ENCODE assay signal across 8 cellular contexts in the genomic region with DNA sequence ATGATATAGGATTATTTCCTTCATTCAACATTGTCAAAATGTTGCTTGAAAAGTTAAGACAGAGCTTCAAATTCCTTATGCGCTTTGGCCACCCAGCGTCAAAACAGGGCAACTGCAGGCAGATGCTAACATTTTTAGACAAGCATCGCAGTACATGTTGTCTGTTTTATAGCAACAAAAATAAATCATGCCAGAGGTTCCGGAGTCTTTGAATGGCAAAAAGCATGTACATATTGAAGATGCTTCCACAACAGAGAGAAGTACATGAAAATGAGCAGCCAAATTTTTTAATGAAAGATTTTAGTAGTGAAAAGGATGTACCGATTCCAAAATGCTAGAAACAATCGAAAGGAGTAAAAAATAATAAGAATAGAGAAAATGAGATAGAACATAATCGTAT. TPM values are rescaled to one million over a fixed set of nuclear protein-coding genes. Genes with fewer than 3 reads are reported as not detected.
DNase-seq lines count a peak whose midpoint lies in the region; ATAC-seq, FAIRE-seq and TF ChIP-seq lines count a peak whose summit lies in the region.

No MANE protein-coding gene starts in this region.

- intact Hi-C loops in gastrocnemius medialis (cut with DNase I; ENCODE audit: low total_unique reads): no loop called here

- no peak for TF ChIP-seq POLR2A in H54 (IDR thresholded peaks at IDR 0.05; ENCODE audit: low read depth, low read length)
- no peak for TF ChIP-seq POLR2A in gastrocnemius medialis (IDR thresholded peaks at IDR 0.05)

- H3K4me3 ChIP-seq in foreskin fibroblast (ENCODE audit: low read depth in 1 of 2, low read length in 2 of 2) (no peak overlapping the region), gastrocnemius medialis (no peak overlapping the region)

- DNase-seq in SIG-M5 treated with dmso at 0.1 percent for 504 hours (lab: John Stamatoyannopoulos, UW; ENCODE audit: unreplicated experiment) (peak; percentile 35), SIG-M5 (lab: John Stamatoyannopoulos, UW) (no peak), H54 (ENCODE audit: insufficient read length, low spot score) (no peak), MV-4-11 (lab: John Stamatoyannopoulos, UW) (peak; percentile 50), activated T-cell treated with anti-CD3 and anti-CD28 coated beads for 24 hours (ENCODE audit: low read depth) (peak; percentile 20), foreskin fibroblast (peak; percentile 33 to 78), gastrocnemius medialis (peak in 1 of 2 donors; percentile 19)

- FAIRE-seq in H54 (lab: Jason Lieb, UNC): peak; percentile 80

- no peaks in the 10 kb centered on the region for H3K9me3 ChIP-seq in gastrocnemius medialis

- no peaks in the 10 kb centered on the region for H3K4me1 ChIP-seq in gastrocnemius medialis

- no peaks in the 10 kb centered on the region for H3K36me3 ChIP-seq in gastrocnemius medialis

- no peaks in the 10 kb centered on the region for H3K27me3 ChIP-seq in gastrocnemius medialis

- no peak overlapping the region for H3K27ac ChIP-seq in gastrocnemius medialis

- ATAC-seq in gastrocnemius medialis (no peak), HG03139 (IDR thresholded peaks at IDR 0.05; ENCODE audit: unreplicated experiment) (no peak)

- TF ChIP-seq CTCF in foreskin fibroblast (IDR thresholded peaks at IDR 0.05; ENCODE audit: low read depth, low read length) (peak; percentile 88), gastrocnemius medialis (IDR thresholded peaks at IDR 0.05 in 4 of 5, conservative IDR thresholded peaks at IDR 0.05 in 1 of 5) (peak in 4 of 5 experiments; percentile 31 to 71 (median 62))

- in situ Hi-C loops in gastrocnemius medialis (cut with MboI; ENCODE audit: low sequenced_read_pairs in 4 of 4): no loop called here

RNA-seq across cellular contexts. Expression of gene USP15, which starts 49.8 kb away (rescaled TPM):
- total RNA-seq in gastrocnemius medialis: 10 to 100 TPM; 49.0 to 93.6 (median 50.6) TPM

Comparison
In these comparisons a context has a peak if more than half of its experiments do, and no peak if none do; other contexts are left out.
1. DNase-seq: peak in SIG-M5 treated with dmso at 0.1 percent for 504 hours (single experiment), MV-4-11 (single experiment), activated T-cell treated with anti-CD3 and anti-CD28 coated beads for 24 hours (single experiment) and foreskin fibroblast (2 of 2); none in SIG-M5 (single experiment) and H54 (single experiment).